ENCODE assay signal across 9 cellular contexts in the genomic region with DNA sequence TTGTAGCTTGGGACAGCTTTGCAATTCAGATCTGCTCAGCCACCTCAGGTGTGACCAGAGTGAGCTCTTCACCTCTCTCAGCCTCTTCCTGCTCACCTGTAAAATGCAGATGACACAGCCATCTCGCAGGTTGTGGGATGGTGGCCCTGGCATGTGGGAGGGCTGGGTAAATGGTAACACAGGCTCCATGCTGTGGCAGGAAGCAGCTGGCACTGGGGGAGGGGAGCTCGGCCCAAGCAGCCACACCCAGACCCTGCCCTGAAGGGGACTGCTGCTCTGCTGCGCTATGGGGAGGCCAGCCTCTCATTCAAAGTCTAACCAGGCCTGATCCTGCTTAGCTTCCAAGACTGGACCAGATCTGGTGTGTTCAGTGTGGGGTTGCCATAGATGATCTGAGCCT. TPM values are rescaled to one million over a fixed set of nuclear protein-coding genes. Genes with fewer than 3 reads are reported as not detected.
DNase-seq lines count a peak whose midpoint lies in the region; ATAC-seq and TF ChIP-seq lines count a peak whose summit lies in the region.
"Had no signal": no experiment of that assay in that cellular context is flagged by ENCODE, and none has a peak within 500 bp of the region (broad histone marks: within the 10 kb centered on the region; RNA-seq: fewer than 3 reads in every experiment).

No MANE protein-coding gene starts in this region.

- no peaks in the 10 kb centered on the region for H3K9me3 ChIP-seq in right atrium auricular region
- H3K9me3 ChIP-seq in sigmoid colon: no peaks in the 10 kb centered on the region

- H3K27ac ChIP-seq in right atrium auricular region: no peak overlapping the region
- H3K27ac ChIP-seq in foreskin keratinocyte: no peak overlapping the region
- no peak overlapping the region for H3K27ac ChIP-seq in sigmoid colon

- TF ChIP-seq POLR2A in sigmoid colon (IDR thresholded peaks at IDR 0.05): no peak

- H3K27me3 ChIP-seq in right atrium auricular region (no peaks in the 10 kb centered on the region), foreskin keratinocyte (no peaks in the 10 kb centered on the region), sigmoid colon (no peaks in the 10 kb centered on the region)

- H3K4me3 ChIP-seq in right atrium auricular region (no peak overlapping the region), sigmoid colon (no peak overlapping the region)

- peak; percentile 50 for DNase-seq in right atrium auricular region (ENCODE audit: low spot score)
- DNase-seq in cardiac septum (ENCODE audit: low spot score): no peak
- peak; percentile 96 for DNase-seq in NCI-H748 (lab: John Stamatoyannopoulos, UW; ENCODE audit: unreplicated experiment)
- DNase-seq in foreskin keratinocyte: no peak
- no peak for DNase-seq in amygdala (lab: John Stamatoyannopoulos, UW)
- no peak for DNase-seq in NCI-H2107 (lab: John Stamatoyannopoulos, UW)
- no peak for DNase-seq in sigmoid colon
- DNase-seq: HFFc6 had no signal

- intact Hi-C loops in cardiac septum (cut with DNase I) (no loop called here), sigmoid colon (cut with DNase I) (no loop called here)

- ATAC-seq in foreskin keratinocyte: peak; percentile 30
- ATAC-seq in HG03378 (IDR thresholded peaks at IDR 0.05; ENCODE audit: unreplicated experiment): no peak

- 11 to 21% methylated on average over 3 of the region's 3 CpGs for WGBS in sigmoid colon, 2 donors

- TF ChIP-seq CTCF in right atrium auricular region (IDR thresholded peaks at IDR 0.05) (no peak), foreskin keratinocyte (conservative IDR thresholded peaks at IDR 0.05) (no peak), sigmoid colon (IDR thresholded peaks at IDR 0.05) (no peak)

- no peak for TF ChIP-seq EP300 in sigmoid colon (IDR thresholded peaks at IDR 0.05)

- H3K36me3 ChIP-seq in right atrium auricular region: no peaks in the 10 kb centered on the region
- H3K36me3 ChIP-seq in sigmoid colon: no peaks in the 10 kb centered on the region

- H3K4me1 ChIP-seq in right atrium auricular region (peaks cover 0 to 39% of the 10 kb centered on the region in 2 donors), foreskin keratinocyte (no peaks in the 10 kb centered on the region), sigmoid colon (peaks cover 0 to 52% (median 35%) of the 10 kb centered on the region in 4 donors)

RNA-seq across cellular contexts. Expression of a gene that starts 24.1 kb away (rescaled TPM):
- total RNA-seq in right atrium auricular region (10 to 100 TPM; 24.7 to 29.3 TPM), cardiac septum (24.5 TPM), foreskin keratinocyte (15.4 and 17.9 TPM in 2 replicates), sigmoid colon (10 to 100 TPM; 21.4 to 31.9 (median 28.5) TPM)
- polyA plus RNA-seq in foreskin keratinocyte (8.6 and 9.1 TPM in 2 replicates), sigmoid colon (10 to 100 TPM; 10.9 to 16.7 (median 12.6) TPM)

Comparison
In these comparisons a context has a peak if more than half of its experiments do, and no peak if none do; other contexts are left out.
1. DNase-seq: peak in right atrium auricular region (single experiment) and NCI-H748 (single experiment); none in cardiac septum (single experiment), foreskin keratinocyte (0 of 2), amygdala (0 of 56), NCI-H2107 (single experiment) and sigmoid colon (single experiment).